Comparison of ENCODE assay signal across 17 cellular contexts in the genomic region with DNA sequence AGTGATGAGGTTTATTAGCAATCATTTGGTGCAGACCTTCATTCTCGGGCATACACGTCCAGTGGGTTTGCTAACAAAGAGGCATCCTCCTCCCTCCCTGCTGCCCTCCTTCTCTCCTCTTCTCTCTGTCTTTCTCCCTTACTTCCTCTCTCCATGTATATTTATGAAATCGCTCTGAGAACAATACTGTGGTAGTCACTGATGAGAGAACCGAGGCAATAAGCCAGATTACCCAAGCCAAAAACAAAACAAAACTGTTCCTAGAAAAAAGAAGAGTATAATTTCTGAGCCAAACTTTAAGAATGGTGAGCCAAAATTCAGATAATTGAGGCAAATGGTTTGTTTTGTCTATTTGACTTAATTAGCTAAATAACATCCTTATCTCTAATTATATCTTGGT. TPM values are rescaled to one million over a fixed set of nuclear protein-coding genes. Genes with fewer than 3 reads are reported as not detected.
"Had no signal": no experiment of that assay in that cellular context is flagged by ENCODE, and none has a peak within 500 bp of the region (broad histone marks: within the 10 kb centered on the region; RNA-seq: fewer than 3 reads in every experiment).

No MANE protein-coding gene starts in this region.

- H3K36me3 Mint-ChIP-seq: activated naive CD4-positive, alpha-beta T cell treated with anti-CD3 and anti-CD28 coated beads, Interleukin-2, amount 50 U/mL, for 72 hours; stimulated activated effector memory CD8-positive, alpha-beta T cell treated with anti-CD3 and anti-CD28 coated beads, Interleukin-12 subunit alpha, Interleukin-12 subunit beta, amount 100 ng/mL, for 72 hours; WTC11 had no signal

- H3K4me2 ChIP-seq: hepatocyte had no signal

- H3K4me3 Mint-ChIP-seq: activated CD8-positive, alpha-beta T cell treated with anti-CD3 and anti-CD28 coated beads, Interleukin-2, amount 10 ng/mL, durations not matched to agents 7 days and 5 days; nephron; stimulated activated effector memory CD8-positive, alpha-beta T cell treated with anti-CD3 and anti-CD28 coated beads, Interleukin-12 subunit alpha, Interleukin-12 subunit beta, amount 100 ng/mL, for 72 hours; T-helper 17 cell; WTC11 had no signal

- H3K9me3 Mint-ChIP-seq: activated naive CD4-positive, alpha-beta T cell treated with anti-CD3 and anti-CD28 coated beads, Interleukin-2, amount 50 U/mL, for 72 hours; nephron; stimulated activated effector memory CD8-positive, alpha-beta T cell treated with anti-CD3 and anti-CD28 coated beads, Interleukin-12 subunit alpha, Interleukin-12 subunit beta, amount 100 ng/mL, for 72 hours; WTC11 had no signal

- H3K4me1 Mint-ChIP-seq: T-helper 17 cell had no signal

- H3K27me3 ChIP-seq: hepatocyte had no signal

- H3K27ac Mint-ChIP-seq: activated CD8-positive, alpha-beta T cell treated with anti-CD3 and anti-CD28 coated beads, Interleukin-2, amount 10 ng/mL, durations not matched to agents 7 days and 5 days; activated naive CD4-positive, alpha-beta T cell treated with anti-CD3 and anti-CD28 coated beads, Interleukin-2, amount 50 U/mL, for 72 hours; nephron; stimulated activated effector memory CD8-positive, alpha-beta T cell treated with anti-CD3 and anti-CD28 coated beads, Interleukin-12 subunit alpha, Interleukin-12 subunit beta, amount 100 ng/mL, for 72 hours; T-helper 17 cell; WTC11 had no signal

- H3K27ac ChIP-seq: hepatocyte, left ventricle myocardium inferior had no signal

- H2AFZ ChIP-seq: hepatocyte had no signal

- H3K36me3 ChIP-seq: left ventricle myocardium inferior had no signal

- DNase-seq: activated CD4-positive, alpha-beta T cell treated with anti-CD3 and anti-CD28 coated beads for 48 hours; activated CD8-positive, alpha-beta memory T cell treated with anti-CD3 and anti-CD28 coated beads, Interleukin-2, amount 50 U/mL, for 4 hours; activated CD8-positive, alpha-beta T cell treated with anti-CD3 and anti-CD28 coated beads, Interleukin-2, amount 10 ng/mL, durations not matched to agents 7 days and 5 days; activated effector memory CD4-positive, alpha-beta T cell treated with anti-CD3 and anti-CD28 coated beads, Interleukin-2, amount 50 U/mL, for 16 hours; activated T-cell treated with anti-CD3 and anti-CD28 coated beads, Interleukin-2, amount 50 U/mL, for 48 hours; effector memory CD4-positive, alpha-beta T cell; left ventricle myocardium inferior; T-helper 17 cell had no signal

- H3K9me3 ChIP-seq: left ventricle myocardium inferior had no signal

- H3K79me2 ChIP-seq: hepatocyte had no signal

- ATAC-seq: activated CD8-positive, alpha-beta T cell treated with anti-CD3 and anti-CD28 coated beads, Interleukin-2, amount 10 ng/mL, durations not matched to agents 7 days and 5 days; activated naive CD4-positive, alpha-beta T cell treated with anti-CD3 and anti-CD28 coated beads, Interleukin-2, amount 50 U/mL, for 72 hours; stimulated activated effector memory CD8-positive, alpha-beta T cell treated with anti-CD3 and anti-CD28 coated beads, Interleukin-12 subunit alpha, Interleukin-12 subunit beta, amount 100 ng/mL, for 72 hours; T-helper 17 cell; WTC11 had no signal

- H3K4me3 ChIP-seq: hepatocyte, left ventricle myocardium inferior had no signal

RNA-seq across cellular contexts. Expression of gene HMHB1, which starts 15.9 kb away (rescaled TPM):
- total RNA-seq: activated CD8-positive, alpha-beta T cell treated with anti-CD3 and anti-CD28 coated beads, Interleukin-2, amount 10 ng/mL, durations not matched to agents 7 days and 5 days; activated naive CD4-positive, alpha-beta T cell treated with anti-CD3 and anti-CD28 coated beads, Interleukin-2, amount 50 U/mL, for 72 hours; fibroblast of lung; hepatocyte; kidney epithelial cell; left ventricle myocardium inferior; omental fat pad; T-helper 17 cell; ureter; WTC11 had no signal
